8 cellular contexts compared by ENCODE assay signal in the genomic region with DNA sequence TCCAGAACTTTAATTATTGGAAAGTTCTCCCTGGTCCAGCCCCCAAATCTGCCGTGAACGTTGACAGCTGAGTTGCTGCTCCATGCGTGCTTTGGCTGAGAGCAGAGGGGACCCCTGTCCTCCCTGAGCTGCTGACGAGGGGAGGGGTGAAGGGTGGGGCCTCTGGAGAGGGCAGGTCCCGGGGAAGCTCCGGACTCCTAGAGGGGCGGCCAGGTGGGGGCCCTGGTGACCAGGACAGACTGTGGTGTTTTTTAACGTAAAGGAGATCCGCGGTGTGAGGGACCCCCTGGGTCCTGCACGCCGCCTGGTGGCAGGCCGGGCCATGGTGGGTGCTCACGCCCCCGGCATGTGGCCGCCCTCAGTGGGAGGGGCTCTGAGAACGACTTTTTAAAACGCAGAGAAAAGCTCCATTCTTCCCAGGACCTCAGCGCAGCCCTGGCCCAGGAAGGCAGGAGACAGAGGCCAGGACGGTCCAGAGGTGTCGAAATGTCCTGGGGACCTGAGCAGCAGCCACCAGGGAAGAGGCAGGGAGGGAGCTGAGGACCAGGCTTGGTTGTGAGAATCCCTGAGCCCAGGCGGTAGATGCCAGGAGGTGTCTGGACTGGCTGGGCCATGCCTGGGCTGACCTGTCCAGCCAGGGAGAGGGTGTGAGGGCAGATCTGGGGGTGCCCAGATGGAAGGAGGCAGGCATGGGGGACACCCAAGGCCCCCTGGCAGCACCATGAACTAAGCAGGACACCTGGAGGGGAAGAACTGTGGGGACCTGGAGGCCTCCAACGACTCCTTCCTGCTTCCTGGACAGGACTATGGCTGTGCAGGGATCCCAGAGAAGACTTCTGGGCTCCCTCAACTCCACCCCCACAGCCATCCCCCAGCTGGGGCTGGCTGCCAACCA. TPM values are rescaled to one million over a fixed set of nuclear protein-coding genes. Genes with fewer than 3 reads are reported as not detected.
DNase-seq lines count a peak whose midpoint lies in the region; ATAC-seq, FAIRE-seq and TF ChIP-seq lines count a peak whose summit lies in the region.

TSS of gene MC1R (plus strand) at position 410 of the 895 bp plus-strand sequence. CDS start at position 807, 397 bp downstream.

- H3K4me1 ChIP-seq in esophagus squamous epithelium (peaks cover 43 to 59% (median 50%) of the 10 kb centered on the region in 3 donors), ovary (ENCODE audit: insufficient read depth) (peaks cover 12% of the 10 kb centered on the region)

- peaks cover 19% of the 10 kb centered on the region for H3K4me1 Mint-ChIP-seq in WTC11

- FAIRE-seq in G401.6 (lab: Jason Lieb, UNC): peak; percentile 28

- H3K27ac ChIP-seq in esophagus squamous epithelium: peak within 1 kb of the TSS; percentile 30 to 62 (median 50)
- no peak within 1 kb of the TSS for H3K27ac ChIP-seq in ovary

- ATAC-seq in WTC11: peak; percentile 14
- ATAC-seq in GM18873 (IDR thresholded peaks at IDR 0.05; ENCODE audit: low FRiP score, unreplicated experiment): no peak
- no peak for ATAC-seq in HG03097 (IDR thresholded peaks at IDR 0.05; ENCODE audit: low FRiP score, unreplicated experiment)

- DNase-seq in HK-2 (ENCODE audit: unreplicated experiment): peak; percentile 59
- DNase-seq in WTC11 (ENCODE audit: low spot score): peak; percentile 48
- no peak for DNase-seq in esophagus squamous epithelium (lab: John Stamatoyannopoulos, UW)
- peak in 1 of 5 donors; percentile 53 for DNase-seq in ovary
- DNase-seq in AML-193 (lab: John Stamatoyannopoulos, UW): no peak

- no peaks in the 10 kb centered on the region for H3K9me3 Mint-ChIP-seq in WTC11

- POLR2A ChIA-PET in WTC11 (lab: Charles Lee): interaction anchor here (1.1 to 1.3 kb wide), 3 partner anchors 9 to 54 kb away, joined by 3 to 6 read pairs (median 5); no protein-coding TSS in a partner anchor

- no peaks in the 10 kb centered on the region for H3K36me3 ChIP-seq in esophagus squamous epithelium
- H3K36me3 ChIP-seq in ovary: no peaks in the 10 kb centered on the region

- H3K27me3 Mint-ChIP-seq in WTC11 (ENCODE audit: low read depth): peaks cover 33% of the 10 kb centered on the region

- H3K27me3 ChIP-seq in esophagus squamous epithelium: peaks cover 0 to 59% (median 1%) of the 10 kb centered on the region in 4 donors
- no peaks in the 10 kb centered on the region for H3K27me3 ChIP-seq in ovary

- CTCF ChIA-PET in WTC11 (lab: Charles Lee): interaction anchor here (0.8 to 2.1 kb wide), 10 partner anchors 9 to 218 kb away, joined by 3 to 29 read pairs (median 4); partner anchors contain the start of gene SPIRE2

- intact Hi-C loops in esophagus squamous epithelium (cut with DNase I) (no loop called here), ovary (cut with DNase I) (no loop called here)

- no peak within 1 kb of the TSS for H3K27ac Mint-ChIP-seq in WTC11

- no peak for TF ChIP-seq EP300 in ovary (IDR thresholded peaks at IDR 0.05)

- peak within 1 kb of the TSS; percentile 75 for H3K4me3 Mint-ChIP-seq in WTC11

- TF ChIP-seq POLR2A in esophagus squamous epithelium (IDR thresholded peaks at IDR 0.05) (no peak), ovary (IDR thresholded peaks at IDR 0.05) (no peak)

- H3K9me3 ChIP-seq in esophagus squamous epithelium: no peaks in the 10 kb centered on the region
- H3K9me3 ChIP-seq in ovary: no peaks in the 10 kb centered on the region

- WGBS in esophagus squamous epithelium, 2 donors: 17 to 27% methylated on average over 2 to 5 of the region's 23 CpGs
- WGBS in ovary, 3 donors: 5 to 7% (median 7%) methylated on average over 22 to 23 of the region's 23 CpGs

- H3K4me3 ChIP-seq in esophagus squamous epithelium (peak within 1 kb of the TSS; percentile 4 to 63 (median 38)), ovary (peak within 1 kb of the TSS; percentile 19)

- H3K36me3 Mint-ChIP-seq in WTC11: no peaks in the 10 kb centered on the region

- TF ChIP-seq CTCF in WTC11 (IDR thresholded peaks at IDR 0.05) (no peak), esophagus squamous epithelium (IDR thresholded peaks at IDR 0.05) (peak in 4 of 6 experiments; percentile 11 to 35 (median 18)), ovary (IDR thresholded peaks at IDR 0.05) (peak in 2 of 3 donors; percentile 17 to 42)

TF ChIP-seq in WTC11, 78 proteins besides CTCF, POLR2A, EP300 and RAD21:
- TF ChIP-seq ZNF232 (CRISPR knock-in tag; IDR thresholded peaks at IDR 0.05): no peak
- peak; percentile 75 for TF ChIP-seq ZNF423 (CRISPR knock-in tag; IDR thresholded peaks at IDR 0.05)
- TF ChIP-seq ZNF219 (CRISPR knock-in tag; IDR thresholded peaks at IDR 0.05; ENCODE audit: borderline replicate concordance): no peak
- peak; percentile 52; the same call in 1 of the 2 replicates for TF ChIP-seq GABPB1 (CRISPR knock-in tag; IDR thresholded peaks at IDR 0.05)
- TF ChIP-seq IRF1 (CRISPR knock-in tag; IDR thresholded peaks at IDR 0.05): no peak
- TF ChIP-seq, protein P1, sequence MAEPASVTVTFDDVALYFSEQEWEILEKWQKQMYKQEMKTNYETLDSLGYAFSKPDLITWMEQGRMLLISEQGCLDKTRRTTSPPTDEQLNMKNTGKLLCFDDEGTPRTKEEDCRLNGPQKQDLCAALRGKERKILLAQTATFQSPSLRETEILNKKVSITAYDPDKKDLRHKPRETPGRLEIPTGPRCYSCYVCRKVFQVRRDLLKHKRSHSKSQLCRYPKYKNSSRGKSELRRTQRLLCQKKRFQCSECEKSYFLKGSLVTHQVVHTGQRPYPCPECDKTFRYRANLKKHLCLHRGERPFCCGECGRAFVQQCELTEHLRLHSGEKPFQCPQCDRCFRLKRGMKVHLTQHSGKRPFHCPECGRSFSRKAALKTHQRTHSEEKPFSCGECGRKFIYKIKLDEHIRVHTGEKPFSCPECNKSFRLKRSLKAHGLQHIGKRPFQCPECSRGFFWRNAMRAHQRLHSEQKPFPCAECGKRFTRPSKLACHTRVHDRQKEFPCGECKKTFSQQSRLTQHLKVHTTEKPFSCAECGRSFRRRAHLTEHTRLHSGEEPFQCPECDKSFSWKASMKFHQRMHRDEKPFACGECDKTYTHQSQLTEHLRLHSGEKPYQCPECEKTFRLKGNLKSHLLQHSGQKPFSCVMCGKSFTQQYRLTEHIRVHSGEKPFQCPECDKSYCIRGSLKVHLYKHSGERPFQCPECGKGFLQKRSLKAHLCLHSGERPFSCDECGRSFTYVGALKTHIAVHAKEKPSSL (CRISPR knock-in tag; conservative IDR thresholded peaks at IDR 0.05): no peak
- TF ChIP-seq STAT6 (CRISPR knock-in tag; conservative IDR thresholded peaks at IDR 0.05; ENCODE audit: low read depth): no peak

RNA-seq across cellular contexts. Expression of gene MC1R, which starts in this region (rescaled TPM):
- total RNA-seq in WTC11 (2021) (3.4 to 3.8 TPM (median 3.5 TPM) in 3 replicates), esophagus squamous epithelium (1 to 10 TPM; 1.1 to 3.4 (median 2.0) TPM), ovary (1 to 10 TPM; 3.6 to 8.5 (median 6.2) TPM)
- 1 to 10 TPM in 1 of 2 donors, under 1 TPM in 1; 0.42 to 4.4 TPM for polyA plus RNA-seq in ovary

Comparison
In these comparisons a context has a peak if more than half of its experiments do, and no peak if none do; other contexts are left out.
1. DNase-seq: peak in HK-2 (single experiment) and WTC11 (single experiment); none in esophagus squamous epithelium (single experiment) and AML-193 (0 of 2).
2. H3K27ac ChIP-seq: peak in esophagus squamous epithelium (4 of 4); none in ovary (0 of 2).